ENCODE assay signal across 11 cellular contexts in genomic region chr17:42131971-42132370, GRCh38. TPM values are rescaled to one million over a fixed set of nuclear protein-coding genes. Genes with fewer than 3 reads are reported as not detected.
DNase-seq lines count a peak whose midpoint lies in the region; ATAC-seq and TF ChIP-seq lines count a peak whose summit lies in the region.
"Had no signal": no experiment of that assay in that cellular context is flagged by ENCODE, and none has a peak within 500 bp of the region (broad histone marks: within the 10 kb centered on the region; RNA-seq: fewer than 3 reads in every experiment).

No MANE protein-coding gene starts in this region.

- H3K4me3 Mint-ChIP-seq in naive B cell, result peak overlapping the region in 7 of 8 donors; percentile 19 to 93 (median 80)

- no peak overlapping the region for H2AFZ ChIP-seq in KMS-11 (ENCODE audit: low read depth)

- H3K27me3 ChIP-seq in BLaER1 treated with 17β-estradiol and CSF1 and Interleukin-3, amounts not matched to agents 10 nM and 100 nM, result no peaks in the 10 kb centered on the region
- no peaks in the 10 kb centered on the region for H3K27me3 ChIP-seq in KMS-11 (ENCODE audit: insufficient read depth, low read depth)

- ATAC-seq in naive B cell (ENCODE audit: low read depth in 2 of 2) (no peak), HG02884 (IDR thresholded peaks at IDR 0.05; ENCODE audit: unreplicated experiment) (no peak), GM21526 (IDR thresholded peaks at IDR 0.05; ENCODE audit: low FRiP score, unreplicated experiment) (no peak)

- peak overlapping the region in 5 of 6 donors; percentile 51 to 95 (median 93) for H3K27ac Mint-ChIP-seq in naive B cell
- H3K27ac Mint-ChIP-seq: progenitor cell of endocrine pancreas had no signal

- peaks cover 7 to 100% (median 84%) of the 10 kb centered on the region in 11 experiments; a peak in 21 of 22 replicates for H4K20me1 ChIP-seq in BLaER1 treated with 17β-estradiol and CSF1 and Interleukin-3, amounts not matched to agents 10 nM and 100 nM
- H4K20me1 ChIP-seq in KMS-11 (ENCODE audit: insufficient read depth), result peaks cover 11% of the 10 kb centered on the region; the same call in 1 of the 2 replicates

- H3K79me2 ChIP-seq in KMS-11 (ENCODE audit: insufficient read depth, low read depth), result peaks cover 44% of the 10 kb centered on the region

- H3K4me3 ChIP-seq in BLaER1 treated with 17β-estradiol and CSF1 and Interleukin-3, amounts not matched to agents 10 nM and 100 nM, result peak overlapping the region in 8 of 10 experiments; percentile 22 to 51 (median 27); a peak in 14 of 20 replicates
- no peak overlapping the region for H3K4me3 ChIP-seq in KMS-11 (IDR thresholded peaks at IDR 0.05; ENCODE audit: insufficient read depth, low read depth, low read length)
- H3K4me3 ChIP-seq in choroid plexus epithelial cell (ENCODE audit: low read depth, low read length), result no peak overlapping the region

- no peaks in the 10 kb centered on the region for H3K27me3 Mint-ChIP-seq in naive B cell
- H3K27me3 Mint-ChIP-seq: progenitor cell of endocrine pancreas had no signal

- H3K9me3 ChIP-seq in BLaER1 treated with 17β-estradiol and CSF1 and Interleukin-3, amounts not matched to agents 10 nM and 100 nM (replicated peaks in 1 of 11), result no peaks in the 10 kb centered on the region

- DNase-seq in choroid plexus epithelial cell (ENCODE audit: low read depth), result peak; percentile 35
- DNase-seq in naive B cell, result no peak
- no peak for DNase-seq in SHP77 (lab: John Stamatoyannopoulos, UW)
- no peak for DNase-seq in occipital lobe (lab: John Stamatoyannopoulos, UW)
- DNase-seq: cerebellar nuclear complex, NCI-H1436 treated with DMSO at 0.1 percent for 48 hours had no signal

- H3K36me3 ChIP-seq in BLaER1 treated with 17β-estradiol and CSF1 and Interleukin-3, amounts not matched to agents 10 nM and 100 nM, result peaks cover 61 to 81% (median 68%) of the 10 kb centered on the region in 11 experiments
- no peaks in the 10 kb centered on the region; the same call in 1 of the 2 replicates for H3K36me3 ChIP-seq in KMS-11 (ENCODE audit: insufficient read depth)

- peaks cover 53 to 71% (median 56%) of the 10 kb centered on the region in 3 donors for H3K4me1 Mint-ChIP-seq in naive B cell

- peaks cover 60 to 100% (median 91%) of the 10 kb centered on the region in 10 experiments for H3K4me1 ChIP-seq in BLaER1 treated with 17β-estradiol and CSF1 and Interleukin-3, amounts not matched to agents 10 nM and 100 nM
- H3K4me1 ChIP-seq in KMS-11 (ENCODE audit: low read depth, poor library complexity, severe bottlenecking), result peaks cover 89% of the 10 kb centered on the region

- H3K4me2 ChIP-seq in BLaER1 treated with 17β-estradiol and CSF1 and Interleukin-3, amounts not matched to agents 10 nM and 100 nM, result peak overlapping the region; percentile 60 to 95 (median 90)
- H3K4me2 ChIP-seq in KMS-11, result peak overlapping the region; percentile 70

- TF ChIP-seq CTCF in KMS-11 (conservative IDR thresholded peaks at IDR 0.05; ENCODE audit: low read depth, low read length), result no peak
- no peak for TF ChIP-seq CTCF in choroid plexus epithelial cell (conservative IDR thresholded peaks at IDR 0.05; ENCODE audit: low read depth, low read length)

- peak overlapping the region; percentile 48 to 90 (median 68); a peak in 21 of 22 replicates for H3K27ac ChIP-seq in BLaER1 treated with 17β-estradiol and CSF1 and Interleukin-3, amounts not matched to agents 10 nM and 100 nM
- peak overlapping the region; percentile 54; the same call in 1 of the 2 replicates for H3K27ac ChIP-seq in KMS-11

- peak overlapping the region; percentile 32 to 75 (median 56); a peak in 19 of 22 replicates for H3K9ac ChIP-seq in BLaER1 treated with 17β-estradiol and CSF1 and Interleukin-3, amounts not matched to agents 10 nM and 100 nM
- no peak overlapping the region for H3K9ac ChIP-seq in KMS-11

- H3K9me3 Mint-ChIP-seq in naive B cell, result no peaks in the 10 kb centered on the region

- H3K36me3 Mint-ChIP-seq in naive B cell, result peaks cover 5 to 6% of the 10 kb centered on the region in 2 donors

RNA-seq across cellular contexts. Expression of gene HSPB9, which starts 9.4 kb away (rescaled TPM):
- under 1 TPM in 4 of 6 donors, not detected in 2; 0.17 to 0.37 (median 0.25) TPM for polyA plus RNA-seq in naive B cell (ENCODE audit: low read depth in 6 of 6)
- total RNA-seq in occipital lobe, result not detected
- total RNA-seq: progenitor cell of endocrine pancreas had no signal

RNA-seq across cellular contexts. Expression of gene KAT2A, which starts 10.8 kb away (rescaled TPM):
- polyA plus RNA-seq in naive B cell (ENCODE audit: low read depth in 6 of 6), result 10 to 100 TPM in 4 of 6 donors, 1 to 10 TPM in 2; 5.0 to 13.5 (median 10.1) TPM
- 9.0 TPM for total RNA-seq in occipital lobe

RNA-seq across cellular contexts. Expression of gene DHX58, which starts 19.5 kb away (rescaled TPM):
- 10 to 100 TPM in 5 of 6 donors, 1 to 10 TPM in 1; 9.4 to 22.3 (median 13.4) TPM for polyA plus RNA-seq in naive B cell (ENCODE audit: low read depth in 6 of 6)
- 1.1 TPM for total RNA-seq in occipital lobe

RNA-seq across cellular contexts. Expression of gene RAB5C, which starts 22.8 kb away (rescaled TPM):
- polyA plus RNA-seq in naive B cell (ENCODE audit: low read depth in 6 of 6), result 100 to 1,000 TPM in 3 of 6 donors, 10 to 100 TPM in 3; 72.4 to 137 (median 94.4) TPM
- 35.1 TPM for total RNA-seq in occipital lobe

RNA-seq across cellular contexts. Expression of gene ZNF385C, which starts 33.7 kb away (rescaled TPM):
- under 1 TPM in 1 of 6 donors, not detected in 5; 0.21 TPM for polyA plus RNA-seq in naive B cell (ENCODE audit: low read depth in 6 of 6)
- total RNA-seq in occipital lobe, result 0.31 TPM

Comparison
In these comparisons a context has a peak if more than half of its experiments do, and no peak if none do; other contexts are left out.
1. H3K4me3 ChIP-seq: peak in BLaER1 treated with 17β-estradiol and CSF1 and Interleukin-3, amounts not matched to agents 10 nM and 100 nM (8 of 10); none in KMS-11 (single experiment) and choroid plexus epithelial cell (single experiment).